ENCODE assay signal across 8 cellular contexts in genomic region chr6:11096109-11096508, GRCh38. TPM values are rescaled to one million over a fixed set of nuclear protein-coding genes. Genes with fewer than 3 reads are reported as not detected.
DNase-seq lines count a peak whose midpoint lies in the region; ATAC-seq and TF ChIP-seq lines count a peak whose summit lies in the region.

No MANE protein-coding gene starts in this region.

- H3K27ac Mint-ChIP-seq in activated T-cell treated with anti-CD3 and anti-CD28 coated beads, Interleukin-2, amount 50 U/mL, for 24 hours, result no peak overlapping the region
- no peak overlapping the region for H3K27ac Mint-ChIP-seq in neural crest cell (ENCODE audit: unreplicated experiment)

- H3K27ac ChIP-seq in brain microvascular endothelial cell, result peak overlapping the region; percentile 96

- in situ Hi-C loops in brain microvascular endothelial cell (cut with HindIII; ENCODE audit: low pct_ligation_motif_present, low sequenced_read_pairs), result no loop called here

- H3K27me3 Mint-ChIP-seq in activated T-cell treated with anti-CD3 and anti-CD28 coated beads, Interleukin-2, amount 50 U/mL, for 24 hours, result no peaks in the 10 kb centered on the region
- H3K27me3 Mint-ChIP-seq in neural crest cell (ENCODE audit: low read depth), result no peaks in the 10 kb centered on the region

- H3K4me3 ChIP-seq in brain microvascular endothelial cell (ENCODE audit: low read depth, low read length), result peak overlapping the region; percentile 98

- ATAC-seq in HG03432 (IDR thresholded peaks at IDR 0.05; ENCODE audit: unreplicated experiment) (no peak), HG03280 (IDR thresholded peaks at IDR 0.05; ENCODE audit: unreplicated experiment) (no peak), HG02588 (IDR thresholded peaks at IDR 0.05; ENCODE audit: unreplicated experiment) (no peak)

- H3K4me3 Mint-ChIP-seq in activated T-cell treated with anti-CD3 and anti-CD28 coated beads, Interleukin-2, amount 50 U/mL, for 24 hours, result peak overlapping the region; percentile 91
- peak overlapping the region; percentile 92 for H3K4me3 Mint-ChIP-seq in neural crest cell

- TF ChIP-seq CTCF in brain microvascular endothelial cell (IDR thresholded peaks at IDR 0.05; ENCODE audit: low read depth, low read length, missing control alignments) (no peak), neural crest cell (conservative IDR thresholded peaks at IDR 0.05) (no peak)

- peaks cover 53% of the 10 kb centered on the region for H3K36me3 Mint-ChIP-seq in activated T-cell treated with anti-CD3 and anti-CD28 coated beads, Interleukin-2, amount 50 U/mL, for 24 hours (ENCODE audit: low read depth)
- peaks cover 19% of the 10 kb centered on the region for H3K36me3 Mint-ChIP-seq in neural crest cell (ENCODE audit: low read depth)

- H3K9me3 Mint-ChIP-seq in activated T-cell treated with anti-CD3 and anti-CD28 coated beads, Interleukin-2, amount 50 U/mL, for 24 hours, result peaks cover 2% of the 10 kb centered on the region
- peaks cover 9% of the 10 kb centered on the region for H3K9me3 Mint-ChIP-seq in neural crest cell

- DNase-seq in activated T-cell treated with anti-CD3 and anti-CD28 coated beads, Interleukin-2, amount 50 U/mL, for 24 hours, result no peak
- no peak for DNase-seq in activated T-cell treated with anti-CD3 and anti-CD28 coated beads for 4 hours
- DNase-seq in NCI-H226, result peak; percentile 85
- peak; percentile 72 for DNase-seq in brain microvascular endothelial cell
- DNase-seq in neural crest cell (ENCODE audit: low read depth, low spot score), result no peak

- H3K36me3 ChIP-seq in brain microvascular endothelial cell (replicated peaks), result no peaks in the 10 kb centered on the region

- H3K27me3 ChIP-seq in brain microvascular endothelial cell (replicated peaks), result no peaks in the 10 kb centered on the region

- peaks cover 41% of the 10 kb centered on the region for H3K4me1 Mint-ChIP-seq in activated T-cell treated with anti-CD3 and anti-CD28 coated beads, Interleukin-2, amount 50 U/mL, for 24 hours (ENCODE audit: low read depth)
- H3K4me1 Mint-ChIP-seq in neural crest cell, result peaks cover 30% of the 10 kb centered on the region

RNA-seq across cellular contexts. Expression of gene SMIM13, which starts 2.5 kb away (rescaled TPM):
- total RNA-seq in neural crest cell, result 12.3 and 13.3 TPM in 2 replicates

RNA-seq across cellular contexts. Expression of gene ERVFRD-1, which starts 15.4 kb away (rescaled TPM):
- not detected in 2 replicates for total RNA-seq in neural crest cell

RNA-seq across cellular contexts. Expression of gene ELOVL2, which starts 52.0 kb away (rescaled TPM):
- 12.8 and 13.8 TPM in 2 replicates for total RNA-seq in neural crest cell

Comparison
In these comparisons a context has a peak if more than half of its experiments do, and no peak if none do; other contexts are left out.
1. DNase-seq: peak in NCI-H226 (single experiment) and brain microvascular endothelial cell (single experiment); none in activated T-cell treated with anti-CD3 and anti-CD28 coated beads, Interleukin-2, amount 50 U/mL, for 24 hours (single experiment), activated T-cell treated with anti-CD3 and anti-CD28 coated beads for 4 hours (single experiment) and neural crest cell (single experiment).